ENCODE assay signal across 24 cellular contexts in the genomic region with DNA sequence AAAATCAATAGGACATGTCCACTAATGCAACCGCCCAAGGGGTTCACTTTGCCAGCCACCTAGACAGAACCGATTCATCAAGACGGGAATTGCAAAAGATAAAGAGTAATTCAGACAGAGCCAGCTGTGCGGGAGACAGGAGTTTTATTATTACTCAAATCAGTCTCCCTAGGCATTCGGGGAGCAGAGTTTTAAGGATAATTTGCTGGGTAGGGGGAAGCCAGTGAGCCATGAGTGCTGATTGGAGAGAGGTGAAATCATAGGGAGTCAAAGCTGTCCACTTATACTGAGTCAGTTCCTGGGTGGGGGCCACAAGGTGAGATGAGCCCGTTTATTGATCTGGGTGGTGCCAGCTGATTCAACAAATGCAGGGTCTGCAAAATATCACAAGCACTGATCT.
"Had no signal": no experiment of that assay in that cellular context is flagged by ENCODE, and none has a peak within 500 bp of the region (broad histone marks: within the 10 kb centered on the region; RNA-seq: fewer than 3 reads in every experiment).

No MANE protein-coding gene starts in this region.

- H3K4me2 ChIP-seq: SK-N-SH had no signal

- H3K9me2 ChIP-seq: SK-N-SH had no signal

- H3K27ac ChIP-seq: RWPE1 had no signal

- DNase-seq: IMR-90, Karpas-422, KG1, MG63, NCI-H1092, NCI-H1105 treated with DMSO at 0.1 percent for 48 hours, NCI-H1417 treated with DMSO at 0.1 percent for 48 hours, NCI-H146, NCI-H187, NCI-H2029, NCI-H2081 treated with DMSO at 0.1 percent for 48 hours, NCI-H2171, NCI-H226, NCI-H446, NCI-H510A, NCI-H524 treated with DMSO at 0.1 percent for 48 hours, NCI-H69, NCI-H774, SHP77, SK-N-SH, SW 1271 had no signal

- H3K4me3 ChIP-seq: MG63 had no signal

- H3K9me3 ChIP-seq: MG63, SK-N-SH had no signal

- H3K27me3 ChIP-seq: MG63 had no signal

- ATAC-seq: HepG2, Panc1 had no signal

- H3K9ac ChIP-seq: SK-N-SH had no signal
